In the genomic region with DNA sequence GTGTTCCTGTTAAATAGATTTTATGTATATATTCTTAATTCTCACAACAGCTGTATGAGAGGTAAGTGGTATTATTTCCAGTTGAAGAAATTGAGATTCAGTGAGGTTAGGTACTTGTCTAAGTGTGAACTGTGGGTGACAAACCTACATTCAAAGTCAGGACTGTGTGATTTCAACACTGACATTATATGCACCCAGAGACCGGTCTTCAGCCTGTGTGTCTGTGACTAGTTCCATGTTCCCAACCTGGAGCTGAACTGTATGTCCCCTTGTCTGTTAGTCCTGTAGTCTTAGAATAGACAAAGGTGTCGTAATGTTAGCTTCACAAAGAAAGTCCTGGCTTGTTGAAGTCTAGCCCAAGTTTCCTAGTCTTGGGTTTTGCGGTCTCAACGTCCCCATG, we compare ENCODE assay signal across 32 cellular contexts.
"Had no signal": no experiment of that assay in that cellular context is flagged by ENCODE, and none has a peak within 500 bp of the region (broad histone marks: within the 10 kb centered on the region; RNA-seq: fewer than 3 reads in every experiment).

No MANE protein-coding gene starts in this region.

- H3K4me3 Mint-ChIP-seq: activated CD4-positive, alpha-beta memory T cell treated with anti-CD3 and anti-CD28 coated beads, Interleukin-2, amount 10 ng/mL, durations not matched to agents 7 days and 5 days; activated CD4-positive, alpha-beta T cell treated with anti-CD3 and anti-CD28 coated beads, Interleukin-2, amount 10 ng/mL, durations not matched to agents 7 days and 5 days; activated naive CD4-positive, alpha-beta T cell treated with anti-CD3 and anti-CD28 coated beads for 36 hours; activated naive CD4-positive, alpha-beta T cell treated with anti-CD3 and anti-CD28 coated beads, Interleukin-2, amount 50 U/mL, for 24 hours; activated naive CD8-positive, alpha-beta T cell treated with anti-CD3 and anti-CD28 coated beads for 36 hours; activated naive CD8-positive, alpha-beta T cell treated with anti-CD3 and anti-CD28 coated beads, Interleukin-2, amount 50 U/mL, for 24 hours; activated T-helper 1 cell treated with anti-CD3 and anti-CD28 coated beads, Interleukin-12 subunit alpha, Interleukin-12 subunit beta, Interleukin-2, Interleukin-4 antibody, amounts not matched to agents 30 ng/mL and 10 ng/mL and 1 ng/mL, durations not matched to agents 14 hours and 24 hours and 36 hours; effector memory CD8-positive, alpha-beta T cell; T-helper 17 cell; T-helper 2 cell treated with Interferon-gamma antibody and Interleukin-4, amounts not matched to agents 5 μg/mL and 100 μg/mL, for 36 hours; WTC11 had no signal

- ATAC-seq: activated naive CD8-positive, alpha-beta T cell treated with anti-CD3 and anti-CD28 coated beads, Interleukin-2, amount 50 U/mL, for 24 hours; body of pancreas; effector memory CD8-positive, alpha-beta T cell; foreskin keratinocyte; gastroesophageal sphincter; T-helper 17 cell; WTC11 had no signal

- H3K4me1 ChIP-seq: body of pancreas, esophagus muscularis mucosa, foreskin keratinocyte, gastroesophageal sphincter had no signal

- H3K4me3 ChIP-seq: adrenal gland, body of pancreas, esophagus muscularis mucosa, gastroesophageal sphincter had no signal

- H3K9me3 ChIP-seq: adrenal gland, body of pancreas, esophagus muscularis mucosa, gastroesophageal sphincter had no signal

- H3K27ac Mint-ChIP-seq: activated CD4-positive, alpha-beta memory T cell treated with anti-CD3 and anti-CD28 coated beads, Interleukin-2, amount 10 ng/mL, durations not matched to agents 7 days and 5 days; activated CD4-positive, alpha-beta T cell treated with anti-CD3 and anti-CD28 coated beads, Interleukin-2, amount 10 ng/mL, durations not matched to agents 7 days and 5 days; activated naive CD4-positive, alpha-beta T cell treated with anti-CD3 and anti-CD28 coated beads for 36 hours; activated naive CD4-positive, alpha-beta T cell treated with anti-CD3 and anti-CD28 coated beads, Interleukin-2, amount 50 U/mL, for 24 hours; activated naive CD8-positive, alpha-beta T cell treated with anti-CD3 and anti-CD28 coated beads for 36 hours; activated naive CD8-positive, alpha-beta T cell treated with anti-CD3 and anti-CD28 coated beads, Interleukin-2, amount 50 U/mL, for 24 hours; activated T-helper 1 cell treated with anti-CD3 and anti-CD28 coated beads, Interleukin-12 subunit alpha, Interleukin-12 subunit beta, Interleukin-2, Interleukin-4 antibody, amounts not matched to agents 30 ng/mL and 10 ng/mL and 1 ng/mL, durations not matched to agents 14 hours and 24 hours and 36 hours; activated T-helper 2 cell treated with anti-CD3 and anti-CD28 coated beads, Interferon-gamma antibody, Interleukin-2, Interleukin-4, amounts not matched to agents 10 μg/mL and 5 μg/mL and 100 μg/mL, durations not matched to agents 14 hours and 24 hours and 36 hours; effector memory CD8-positive, alpha-beta T cell; T-helper 17 cell; T-helper 2 cell treated with Interferon-gamma antibody and Interleukin-4, amounts not matched to agents 5 μg/mL and 100 μg/mL, for 36 hours; WTC11 had no signal

- H3K27me3 ChIP-seq: adrenal gland, body of pancreas, esophagus muscularis mucosa, foreskin keratinocyte, gastroesophageal sphincter had no signal

- H3K27ac ChIP-seq: adrenal gland, body of pancreas, esophagus muscularis mucosa, foreskin keratinocyte, gastroesophageal sphincter had no signal

- DNase-seq: activated CD4-positive, alpha-beta memory T cell treated with anti-CD3 and anti-CD28 coated beads, Interleukin-2, amount 10 ng/mL, durations not matched to agents 7 days and 5 days; activated CD4-positive, alpha-beta T cell treated with anti-CD3 and anti-CD28 coated beads for 1 hour; activated CD4-positive, alpha-beta T cell treated with anti-CD3 and anti-CD28 coated beads for 4 hours; activated CD4-positive, alpha-beta T cell treated with anti-CD3 and anti-CD28 coated beads, Interleukin-2, amount 10 ng/mL, durations not matched to agents 7 days and 5 days; activated CD4-positive, alpha-beta T cell treated with anti-CD3 and anti-CD28 coated beads, Interleukin-2, amount 50 U/mL, for 4 hours; activated effector memory CD4-positive, alpha-beta T cell treated with anti-CD3 and anti-CD28 coated beads, Interleukin-2, amount 50 U/mL, for 16 hours; activated naive CD4-positive, alpha-beta T cell treated with anti-CD3 and anti-CD28 coated beads for 36 hours; activated naive CD8-positive, alpha-beta T cell treated with anti-CD3 and anti-CD28 coated beads for 36 hours; activated naive CD8-positive, alpha-beta T cell treated with anti-CD3 and anti-CD28 coated beads, Interleukin-2, amount 50 U/mL, for 24 hours; activated T-cell treated with anti-CD3 and anti-CD28 coated beads, Interleukin-2, amount 50 U/mL, for 1 hour; activated T-cell treated with anti-CD3 and anti-CD28 coated beads, Interleukin-2, amount 50 U/mL, for 48 hours; amygdala; aorta; body of pancreas; caudate nucleus; cortex of kidney; dermis blood vessel endothelial cell; effector CD4-positive, alpha-beta T cell; effector memory CD8-positive, alpha-beta T cell; erythroblast; foreskin keratinocyte; T-helper 1 cell; T-helper 17 cell; T1000 had no signal

- H3K27me3 Mint-ChIP-seq: activated CD4-positive, alpha-beta memory T cell treated with anti-CD3 and anti-CD28 coated beads, Interleukin-2, amount 10 ng/mL, durations not matched to agents 7 days and 5 days; activated CD4-positive, alpha-beta T cell treated with anti-CD3 and anti-CD28 coated beads, Interleukin-2, amount 10 ng/mL, durations not matched to agents 7 days and 5 days; activated naive CD4-positive, alpha-beta T cell treated with anti-CD3 and anti-CD28 coated beads, Interleukin-2, amount 50 U/mL, for 24 hours; activated naive CD8-positive, alpha-beta T cell treated with anti-CD3 and anti-CD28 coated beads for 36 hours; activated naive CD8-positive, alpha-beta T cell treated with anti-CD3 and anti-CD28 coated beads, Interleukin-2, amount 50 U/mL, for 24 hours; effector memory CD8-positive, alpha-beta T cell; T-helper 17 cell had no signal

- H3K9me3 Mint-ChIP-seq: activated CD4-positive, alpha-beta memory T cell treated with anti-CD3 and anti-CD28 coated beads, Interleukin-2, amount 10 ng/mL, durations not matched to agents 7 days and 5 days; activated CD4-positive, alpha-beta T cell treated with anti-CD3 and anti-CD28 coated beads, Interleukin-2, amount 10 ng/mL, durations not matched to agents 7 days and 5 days; activated naive CD4-positive, alpha-beta T cell treated with anti-CD3 and anti-CD28 coated beads for 36 hours; activated naive CD4-positive, alpha-beta T cell treated with anti-CD3 and anti-CD28 coated beads, Interleukin-2, amount 50 U/mL, for 24 hours; activated naive CD8-positive, alpha-beta T cell treated with anti-CD3 and anti-CD28 coated beads for 36 hours; activated naive CD8-positive, alpha-beta T cell treated with anti-CD3 and anti-CD28 coated beads, Interleukin-2, amount 50 U/mL, for 24 hours; activated T-helper 1 cell treated with anti-CD3 and anti-CD28 coated beads, Interleukin-12 subunit alpha, Interleukin-12 subunit beta, Interleukin-2, Interleukin-4 antibody, amounts not matched to agents 30 ng/mL and 10 ng/mL and 1 ng/mL, durations not matched to agents 14 hours and 24 hours and 36 hours; activated T-helper 2 cell treated with anti-CD3 and anti-CD28 coated beads, Interferon-gamma antibody, Interleukin-2, Interleukin-4, amounts not matched to agents 10 μg/mL and 5 μg/mL and 100 μg/mL, durations not matched to agents 14 hours and 24 hours and 36 hours; effector memory CD8-positive, alpha-beta T cell; T-helper 2 cell treated with Interferon-gamma antibody and Interleukin-4, amounts not matched to agents 5 μg/mL and 100 μg/mL, for 36 hours; WTC11 had no signal
